8 cellular contexts compared by ENCODE assay signal in genomic region chr1:46667782-46668760, GRCh38.
DNase-seq lines count a peak whose midpoint lies in the region; ATAC-seq and TF ChIP-seq lines count a peak whose summit lies in the region.

TSS of gene ATPAF1 (minus strand) at chr1:46668364. CDS start at chr1:46668322, 42 bp downstream.

- H3K9me3 ChIP-seq in BLaER1 treated with 17β-estradiol and CSF1 and Interleukin-3, amounts not matched to agents 10 nM and 100 nM (replicated peaks in 1 of 11), result peaks cover 0 to 4% (median 0%) of the 10 kb centered on the region in 11 experiments; a peak in 1 of 22 replicates
- no peaks in the 10 kb centered on the region for H3K9me3 ChIP-seq in NT2/D1 (ENCODE audit: insufficient read depth, low read length)

- H4K20me1 ChIP-seq in BLaER1 treated with 17β-estradiol and CSF1 and Interleukin-3, amounts not matched to agents 10 nM and 100 nM, result peaks cover 0 to 10% (median 0%) of the 10 kb centered on the region in 11 experiments; a peak in 2 of 22 replicates

- H3K27me3 ChIP-seq in BLaER1 treated with 17β-estradiol and CSF1 and Interleukin-3, amounts not matched to agents 10 nM and 100 nM, result no peaks in the 10 kb centered on the region
- peaks cover 11% of the 10 kb centered on the region for H3K27me3 ChIP-seq in NT2/D1 (ENCODE audit: insufficient read depth, insufficient read length)

- DNase-seq in NT2/D1 (ENCODE audit: low read depth, low spot score) (peak; percentile 88), epithelial cell of esophagus (ENCODE audit: low read depth) (peak; percentile 59), middle frontal gyrus (ENCODE audit: extremely low spot score, low spot score) (peak; percentile 42)
- DNase-seq in activated CD8-positive, alpha-beta memory T cell treated with anti-CD3 and anti-CD28 coated beads, Interleukin-2, amount 50 U/mL, for 4 hours, result peak; percentile 59
- peak; percentile 47 to 52 for DNase-seq in stimulated activated CD8-positive, alpha-beta memory T cell treated with anti-CD3 and anti-CD28 coated beads, Interleukin-2, amount 100 ng/mL, for 48 hours (ENCODE audit: low read depth in 2 of 2)

- ATAC-seq in GM19324 (IDR thresholded peaks at IDR 0.05; ENCODE audit: low FRiP score, unreplicated experiment), result peak; percentile 69
- peak; percentile 65 for ATAC-seq in HG03460 (IDR thresholded peaks at IDR 0.05; ENCODE audit: unreplicated experiment)

- TF ChIP-seq CTCF in epithelial cell of esophagus (IDR thresholded peaks at IDR 0.05; ENCODE audit: insufficient read depth, low read depth, low read length, missing control alignments), result no peak

- peaks cover 18 to 37% (median 31%) of the 10 kb centered on the region in 11 experiments for H3K36me3 ChIP-seq in BLaER1 treated with 17β-estradiol and CSF1 and Interleukin-3, amounts not matched to agents 10 nM and 100 nM
- peaks cover 29% of the 10 kb centered on the region for H3K36me3 ChIP-seq in NT2/D1 (ENCODE audit: insufficient read depth, insufficient read length, low read length)

- peak within 1 kb of the TSS; percentile 81 to 90 (median 88) for H3K9ac ChIP-seq in BLaER1 treated with 17β-estradiol and CSF1 and Interleukin-3, amounts not matched to agents 10 nM and 100 nM
- H3K9ac ChIP-seq in NT2/D1 (ENCODE audit: insufficient read length, low read depth), result peak within 1 kb of the TSS; percentile 93

- peak within 1 kb of the TSS; percentile 75 to 95 (median 86) for H3K4me3 ChIP-seq in BLaER1 treated with 17β-estradiol and CSF1 and Interleukin-3, amounts not matched to agents 10 nM and 100 nM
- H3K4me3 ChIP-seq in NT2/D1 (ENCODE audit: insufficient read length, low read depth), result peak within 1 kb of the TSS; percentile 84
- H3K4me3 ChIP-seq in epithelial cell of esophagus (ENCODE audit: low read length), result peak within 1 kb of the TSS; percentile 82

- H3K4me2 ChIP-seq in BLaER1 treated with 17β-estradiol and CSF1 and Interleukin-3, amounts not matched to agents 10 nM and 100 nM, result peak within 1 kb of the TSS; percentile 90 to 98 (median 94)

- peak within 1 kb of the TSS; percentile 72 to 87 (median 76) for H3K27ac ChIP-seq in BLaER1 treated with 17β-estradiol and CSF1 and Interleukin-3, amounts not matched to agents 10 nM and 100 nM

- peaks cover 10 to 26% (median 18%) of the 10 kb centered on the region in 10 experiments for H3K4me1 ChIP-seq in BLaER1 treated with 17β-estradiol and CSF1 and Interleukin-3, amounts not matched to agents 10 nM and 100 nM
- peaks cover 2% of the 10 kb centered on the region for H3K4me1 ChIP-seq in NT2/D1 (ENCODE audit: insufficient read depth, insufficient read length)

Comparison
In these comparisons a context has a peak if more than half of its experiments do, and no peak if none do; other contexts are left out.
1. Peak in every context shown above with its lines: DNase-seq, ATAC-seq, H3K4me3 ChIP-seq and H3K27ac ChIP-seq.